In genomic region chr22:29310065-29310862, GRCh38 we compare ENCODE assay signal across 1 cellular context.
TF ChIP-seq lines count a peak whose summit lies in the region.

No MANE protein-coding gene starts in this region.

TF ChIP-seq in H1, 55 proteins besides CTCF, POLR2A, EP300 and RAD21:
- TF ChIP-seq CBX5 (IDR thresholded peaks at IDR 0.05; ENCODE audit: low read depth, low read length), result no peak
- TF ChIP-seq SIN3A (conservative IDR thresholded peaks at IDR 0.05 in 1 of 2, IDR thresholded peaks at IDR 0.05 in 1 of 2; ENCODE audit: low read depth in 1 of 2, low read length in 2 of 2), result no peak
- no peak for TF ChIP-seq KDM4A (IDR thresholded peaks at IDR 0.05; ENCODE audit: low read depth, low read length, severe bottlenecking)
- TF ChIP-seq NANOG (IDR thresholded peaks at IDR 0.05; ENCODE audit: insufficient read depth, low read depth, low read length, poor library complexity, severe bottlenecking), result no peak
- no peak for TF ChIP-seq MAX (IDR thresholded peaks at IDR 0.05)
- no peak for TF ChIP-seq EZH2 (IDR thresholded peaks at IDR 0.05; ENCODE audit: low read depth, low read length, severe bottlenecking)
- TF ChIP-seq TBP (IDR thresholded peaks at IDR 0.05; ENCODE audit: low read depth, low read length), result no peak
- no peak for TF ChIP-seq SP4 (IDR thresholded peaks at IDR 0.05; ENCODE audit: low read length)
- no peak for TF ChIP-seq USF2 (IDR thresholded peaks at IDR 0.05; ENCODE audit: low read length)
- TF ChIP-seq SP1 (IDR thresholded peaks at IDR 0.05; ENCODE audit: low read depth, low read length), result no peak
- no peak for TF ChIP-seq SUZ12 (IDR thresholded peaks at IDR 0.05; ENCODE audit: low read length)
- TF ChIP-seq TAF1 (IDR thresholded peaks at IDR 0.05; ENCODE audit: low read depth, low read length), result no peak
- TF ChIP-seq CHD1 (IDR thresholded peaks at IDR 0.05; ENCODE audit: low read depth, low read length), result no peak
- no peak for TF ChIP-seq HDAC2 (IDR thresholded peaks at IDR 0.05; ENCODE audit: borderline replicate concordance in 1 of 2, low read depth in 2 of 2, low read length in 2 of 2)
- no peak for TF ChIP-seq SP2 (IDR thresholded peaks at IDR 0.05; ENCODE audit: low read length)
- no peak for TF ChIP-seq FOSL1 (IDR thresholded peaks at IDR 0.05; ENCODE audit: insufficient read depth, low read depth, low read length)
- no peak for TF ChIP-seq EGR1 (IDR thresholded peaks at IDR 0.05; ENCODE audit: borderline replicate concordance, low read depth, low read length)
- no peak for TF ChIP-seq ASH2L (IDR thresholded peaks at IDR 0.05; ENCODE audit: low read length)
- TF ChIP-seq BACH1 (IDR thresholded peaks at IDR 0.05; ENCODE audit: low read length), result no peak
